1 cellular context compared by ENCODE assay signal in the genomic region with DNA sequence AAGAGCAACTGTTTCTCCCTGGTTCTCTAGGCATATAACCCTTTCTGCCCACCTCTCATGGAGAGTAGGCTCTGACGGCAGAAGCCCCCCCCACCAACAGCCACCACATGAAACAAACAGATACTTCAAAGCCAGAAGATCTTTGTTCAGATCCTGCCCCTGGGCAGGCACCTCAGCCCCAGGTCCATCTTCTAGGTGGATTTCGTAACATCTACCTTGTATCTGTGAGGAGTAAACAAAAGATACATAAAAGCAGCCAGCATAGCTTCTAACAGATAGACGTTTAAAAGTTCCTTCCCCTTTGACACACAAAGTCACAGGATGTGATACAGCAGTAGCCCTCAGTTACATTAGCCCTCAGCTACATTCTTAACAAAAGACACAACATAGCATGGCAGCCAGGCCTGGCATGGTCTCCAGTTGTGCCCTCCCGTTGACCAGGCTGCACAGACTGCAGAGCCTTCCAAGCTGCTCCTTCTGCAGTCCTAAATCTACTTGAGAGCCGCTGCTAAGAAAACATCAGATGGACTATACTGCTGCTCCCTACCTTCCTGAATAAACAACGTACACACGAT.
TF ChIP-seq lines count a peak whose summit lies in the region.

No MANE protein-coding gene starts in this region.

TF ChIP-seq in H1, 55 proteins besides CTCF, POLR2A, EP300 and RAD21 (continued from another document):
- TF ChIP-seq, protein P1, sequence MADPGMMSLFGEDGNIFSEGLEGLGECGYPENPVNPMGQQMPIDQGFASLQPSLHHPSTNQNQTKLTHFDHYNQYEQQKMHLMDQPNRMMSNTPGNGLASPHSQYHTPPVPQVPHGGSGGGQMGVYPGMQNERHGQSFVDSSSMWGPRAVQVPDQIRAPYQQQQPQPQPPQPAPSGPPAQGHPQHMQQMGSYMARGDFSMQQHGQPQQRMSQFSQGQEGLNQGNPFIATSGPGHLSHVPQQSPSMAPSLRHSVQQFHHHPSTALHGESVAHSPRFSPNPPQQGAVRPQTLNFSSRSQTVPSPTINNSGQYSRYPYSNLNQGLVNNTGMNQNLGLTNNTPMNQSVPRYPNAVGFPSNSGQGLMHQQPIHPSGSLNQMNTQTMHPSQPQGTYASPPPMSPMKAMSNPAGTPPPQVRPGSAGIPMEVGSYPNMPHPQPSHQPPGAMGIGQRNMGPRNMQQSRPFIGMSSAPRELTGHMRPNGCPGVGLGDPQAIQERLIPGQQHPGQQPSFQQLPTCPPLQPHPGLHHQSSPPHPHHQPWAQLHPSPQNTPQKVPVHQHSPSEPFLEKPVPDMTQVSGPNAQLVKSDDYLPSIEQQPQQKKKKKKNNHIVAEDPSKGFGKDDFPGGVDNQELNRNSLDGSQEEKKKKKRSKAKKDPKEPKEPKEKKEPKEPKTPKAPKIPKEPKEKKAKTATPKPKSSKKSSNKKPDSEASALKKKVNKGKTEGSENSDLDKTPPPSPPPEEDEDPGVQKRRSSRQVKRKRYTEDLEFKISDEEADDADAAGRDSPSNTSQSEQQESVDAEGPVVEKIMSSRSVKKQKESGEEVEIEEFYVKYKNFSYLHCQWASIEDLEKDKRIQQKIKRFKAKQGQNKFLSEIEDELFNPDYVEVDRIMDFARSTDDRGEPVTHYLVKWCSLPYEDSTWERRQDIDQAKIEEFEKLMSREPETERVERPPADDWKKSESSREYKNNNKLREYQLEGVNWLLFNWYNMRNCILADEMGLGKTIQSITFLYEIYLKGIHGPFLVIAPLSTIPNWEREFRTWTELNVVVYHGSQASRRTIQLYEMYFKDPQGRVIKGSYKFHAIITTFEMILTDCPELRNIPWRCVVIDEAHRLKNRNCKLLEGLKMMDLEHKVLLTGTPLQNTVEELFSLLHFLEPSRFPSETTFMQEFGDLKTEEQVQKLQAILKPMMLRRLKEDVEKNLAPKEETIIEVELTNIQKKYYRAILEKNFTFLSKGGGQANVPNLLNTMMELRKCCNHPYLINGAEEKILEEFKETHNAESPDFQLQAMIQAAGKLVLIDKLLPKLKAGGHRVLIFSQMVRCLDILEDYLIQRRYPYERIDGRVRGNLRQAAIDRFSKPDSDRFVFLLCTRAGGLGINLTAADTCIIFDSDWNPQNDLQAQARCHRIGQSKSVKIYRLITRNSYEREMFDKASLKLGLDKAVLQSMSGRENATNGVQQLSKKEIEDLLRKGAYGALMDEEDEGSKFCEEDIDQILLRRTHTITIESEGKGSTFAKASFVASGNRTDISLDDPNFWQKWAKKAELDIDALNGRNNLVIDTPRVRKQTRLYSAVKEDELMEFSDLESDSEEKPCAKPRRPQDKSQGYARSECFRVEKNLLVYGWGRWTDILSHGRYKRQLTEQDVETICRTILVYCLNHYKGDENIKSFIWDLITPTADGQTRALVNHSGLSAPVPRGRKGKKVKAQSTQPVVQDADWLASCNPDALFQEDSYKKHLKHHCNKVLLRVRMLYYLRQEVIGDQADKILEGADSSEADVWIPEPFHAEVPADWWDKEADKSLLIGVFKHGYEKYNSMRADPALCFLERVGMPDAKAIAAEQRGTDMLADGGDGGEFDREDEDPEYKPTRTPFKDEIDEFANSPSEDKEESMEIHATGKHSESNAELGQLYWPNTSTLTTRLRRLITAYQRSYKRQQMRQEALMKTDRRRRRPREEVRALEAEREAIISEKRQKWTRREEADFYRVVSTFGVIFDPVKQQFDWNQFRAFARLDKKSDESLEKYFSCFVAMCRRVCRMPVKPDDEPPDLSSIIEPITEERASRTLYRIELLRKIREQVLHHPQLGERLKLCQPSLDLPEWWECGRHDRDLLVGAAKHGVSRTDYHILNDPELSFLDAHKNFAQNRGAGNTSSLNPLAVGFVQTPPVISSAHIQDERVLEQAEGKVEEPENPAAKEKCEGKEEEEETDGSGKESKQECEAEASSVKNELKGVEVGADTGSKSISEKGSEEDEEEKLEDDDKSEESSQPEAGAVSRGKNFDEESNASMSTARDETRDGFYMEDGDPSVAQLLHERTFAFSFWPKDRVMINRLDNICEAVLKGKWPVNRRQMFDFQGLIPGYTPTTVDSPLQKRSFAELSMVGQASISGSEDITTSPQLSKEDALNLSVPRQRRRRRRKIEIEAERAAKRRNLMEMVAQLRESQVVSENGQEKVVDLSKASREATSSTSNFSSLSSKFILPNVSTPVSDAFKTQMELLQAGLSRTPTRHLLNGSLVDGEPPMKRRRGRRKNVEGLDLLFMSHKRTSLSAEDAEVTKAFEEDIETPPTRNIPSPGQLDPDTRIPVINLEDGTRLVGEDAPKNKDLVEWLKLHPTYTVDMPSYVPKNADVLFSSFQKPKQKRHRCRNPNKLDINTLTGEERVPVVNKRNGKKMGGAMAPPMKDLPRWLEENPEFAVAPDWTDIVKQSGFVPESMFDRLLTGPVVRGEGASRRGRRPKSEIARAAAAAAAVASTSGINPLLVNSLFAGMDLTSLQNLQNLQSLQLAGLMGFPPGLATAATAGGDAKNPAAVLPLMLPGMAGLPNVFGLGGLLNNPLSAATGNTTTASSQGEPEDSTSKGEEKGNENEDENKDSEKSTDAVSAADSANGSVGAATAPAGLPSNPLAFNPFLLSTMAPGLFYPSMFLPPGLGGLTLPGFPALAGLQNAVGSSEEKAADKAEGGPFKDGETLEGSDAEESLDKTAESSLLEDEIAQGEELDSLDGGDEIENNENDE (IDR thresholded peaks at IDR 0.05; ENCODE audit: insufficient replicate concordance, low read length), result no peak
- no peak for TF ChIP-seq SP1 (IDR thresholded peaks at IDR 0.05; ENCODE audit: low read depth, low read length)
- TF ChIP-seq POU5F1 (IDR thresholded peaks at IDR 0.05; ENCODE audit: low read depth, low read length), result no peak
- TF ChIP-seq, protein P2, sequence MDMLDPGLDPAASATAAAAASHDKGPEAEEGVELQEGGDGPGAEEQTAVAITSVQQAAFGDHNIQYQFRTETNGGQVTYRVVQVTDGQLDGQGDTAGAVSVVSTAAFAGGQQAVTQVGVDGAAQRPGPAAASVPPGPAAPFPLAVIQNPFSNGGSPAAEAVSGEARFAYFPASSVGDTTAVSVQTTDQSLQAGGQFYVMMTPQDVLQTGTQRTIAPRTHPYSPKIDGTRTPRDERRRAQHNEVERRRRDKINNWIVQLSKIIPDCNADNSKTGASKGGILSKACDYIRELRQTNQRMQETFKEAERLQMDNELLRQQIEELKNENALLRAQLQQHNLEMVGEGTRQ (IDR thresholded peaks at IDR 0.05; ENCODE audit: low read length), result no peak
- no peak for TF ChIP-seq BCL11A (IDR thresholded peaks at IDR 0.05; ENCODE audit: low read depth in 2 of 2, low read length in 2 of 2)
- TF ChIP-seq, protein P3, sequence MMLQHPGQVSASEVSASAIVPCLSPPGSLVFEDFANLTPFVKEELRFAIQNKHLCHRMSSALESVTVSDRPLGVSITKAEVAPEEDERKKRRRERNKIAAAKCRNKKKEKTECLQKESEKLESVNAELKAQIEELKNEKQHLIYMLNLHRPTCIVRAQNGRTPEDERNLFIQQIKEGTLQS (IDR thresholded peaks at IDR 0.05; ENCODE audit: insufficient read depth, low read depth, low read length), result no peak
- no peak for TF ChIP-seq SUZ12 (IDR thresholded peaks at IDR 0.05; ENCODE audit: low read length)
- no peak for TF ChIP-seq BRCA1 (IDR thresholded peaks at IDR 0.05; ENCODE audit: low read depth, low read length)
- TF ChIP-seq EZH2 (IDR thresholded peaks at IDR 0.05; ENCODE audit: low read depth, low read length, severe bottlenecking), result no peak
- no peak for TF ChIP-seq KDM5A (IDR thresholded peaks at IDR 0.05; ENCODE audit: low read length)
- no peak for TF ChIP-seq SP2 (IDR thresholded peaks at IDR 0.05; ENCODE audit: low read length)
- TF ChIP-seq YY1 (IDR thresholded peaks at IDR 0.05; ENCODE audit: low read depth, low read length), result no peak
- TF ChIP-seq CTBP2 (IDR thresholded peaks at IDR 0.05; ENCODE audit: borderline replicate concordance, insufficient read depth, insufficient read length, low read length), result no peak
- no peak for TF ChIP-seq CHD2 (IDR thresholded peaks at IDR 0.05; ENCODE audit: low read length)
- no peak for TF ChIP-seq EGR1 (IDR thresholded peaks at IDR 0.05; ENCODE audit: borderline replicate concordance, low read depth, low read length)
- no peak for TF ChIP-seq CEBPB (IDR thresholded peaks at IDR 0.05; ENCODE audit: low read depth, low read length)
- no peak for TF ChIP-seq SIN3A (conservative IDR thresholded peaks at IDR 0.05 in 1 of 2, IDR thresholded peaks at IDR 0.05 in 1 of 2; ENCODE audit: low read depth in 1 of 2, low read length in 2 of 2)
